1 cellular context compared by ENCODE assay signal in the genomic region with DNA sequence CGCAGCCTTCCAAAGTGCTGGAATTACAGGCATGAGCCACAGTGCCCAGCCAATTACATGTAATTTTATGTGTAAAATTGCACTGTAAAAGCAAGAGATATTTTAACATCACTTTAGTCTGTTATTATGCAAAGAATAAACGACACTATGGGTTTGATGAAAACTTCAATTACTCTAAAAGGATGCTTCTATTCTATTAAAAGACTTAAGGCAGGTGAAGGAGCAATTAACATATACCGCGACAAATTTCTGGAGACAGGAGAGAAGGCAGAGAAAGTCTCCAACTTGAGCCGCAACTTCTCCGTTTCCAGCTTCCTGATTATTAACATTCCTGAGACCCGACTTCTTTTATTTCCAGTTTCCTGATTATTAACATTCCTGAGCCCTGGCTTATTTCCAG.
TF ChIP-seq lines count a peak whose summit lies in the region.

No MANE protein-coding gene starts in this region.

TF ChIP-seq in endothelial cell of umbilical vein, 7 proteins besides CTCF, POLR2A, EP300 and RAD21:
- no peak for TF ChIP-seq MYC (IDR thresholded peaks at IDR 0.05; ENCODE audit: low read depth, low read length)
- TF ChIP-seq JUN (IDR thresholded peaks at IDR 0.05; ENCODE audit: borderline replicate concordance, insufficient read depth, insufficient read length, low read depth) = no peak
- no peak for TF ChIP-seq FOS (IDR thresholded peaks at IDR 0.05; ENCODE audit: borderline replicate concordance, insufficient read depth, low read length)
- TF ChIP-seq GATA2 (IDR thresholded peaks at IDR 0.05; ENCODE audit: insufficient read depth, insufficient read length, low read depth, low read length) = no peak
- TF ChIP-seq EZH2 (IDR thresholded peaks at IDR 0.05; ENCODE audit: borderline replicate concordance, low read depth, low read length, severe bottlenecking) = no peak
- no peak for TF ChIP-seq POLR2AphosphoS5 (IDR thresholded peaks at IDR 0.05; ENCODE audit: insufficient read depth, low read depth, low read length)
TF ChIP-seq in endothelial cell of umbilical vein: peak in this region for 0.
